In genomic region chr9:6413365-6414263, GRCh38 we compare ENCODE assay signal across 8 cellular contexts. TPM values are rescaled to one million over a fixed set of nuclear protein-coding genes. Genes with fewer than 3 reads are reported as not detected.
DNase-seq lines count a peak whose midpoint lies in the region; ATAC-seq, FAIRE-seq and TF ChIP-seq lines count a peak whose summit lies in the region.

No MANE protein-coding gene starts in this region.

- no peak for TF ChIP-seq CTCF in astrocyte (IDR thresholded peaks at IDR 0.05; ENCODE audit: insufficient read depth, low read depth, low read length)

- peaks cover 2% of the 10 kb centered on the region for H3K27me3 Mint-ChIP-seq in astrocyte (ENCODE audit: low read depth, unreplicated experiment)

- H3K27me3 ChIP-seq in astrocyte (ENCODE audit: insufficient read depth, low read length) (peaks cover 3% of the 10 kb centered on the region), iPS-15b (ENCODE audit: control insufficient read depth, insufficient read depth, low read length) (peaks cover 33% of the 10 kb centered on the region), skeletal muscle satellite cell (ENCODE audit: control insufficient read depth, insufficient read depth, low read length) (peaks cover 3% of the 10 kb centered on the region)

- H3K27ac Mint-ChIP-seq in astrocyte (ENCODE audit: unreplicated experiment) = peak overlapping the region; percentile 95

- H3K36me3 ChIP-seq in astrocyte (ENCODE audit: insufficient read depth, low read length) (no peaks in the 10 kb centered on the region), iPS-15b (ENCODE audit: control insufficient read depth, insufficient read depth, low read length) (peaks cover 2% of the 10 kb centered on the region), skeletal muscle satellite cell (ENCODE audit: insufficient read depth, low read length) (peaks cover 18% of the 10 kb centered on the region)

- no peaks in the 10 kb centered on the region for H3K36me3 Mint-ChIP-seq in astrocyte (ENCODE audit: low read depth, unreplicated experiment)

- no peaks in the 10 kb centered on the region for H3K9me3 Mint-ChIP-seq in astrocyte (ENCODE audit: unreplicated experiment)

- no peak for FAIRE-seq in astrocyte (lab: Jason Lieb, UNC)

- H4K20me1 ChIP-seq in astrocyte (ENCODE audit: insufficient read depth, low read length) = peaks cover 45% of the 10 kb centered on the region

- H3K4me2 ChIP-seq in astrocyte (ENCODE audit: low read length) = peak overlapping the region; percentile 85
- peak overlapping the region; percentile 81 for H3K4me2 ChIP-seq in skeletal muscle satellite cell (ENCODE audit: low read length)

- H3K4me1 ChIP-seq in astrocyte (ENCODE audit: insufficient read depth, low read length) (peaks cover 15% of the 10 kb centered on the region), iPS-15b (ENCODE audit: control insufficient read depth, insufficient read depth, low read length) (peaks cover 8% of the 10 kb centered on the region), skeletal muscle satellite cell (ENCODE audit: control insufficient read depth, insufficient read depth, low read length) (peaks cover 38% of the 10 kb centered on the region)

- H3K27ac ChIP-seq in astrocyte (ENCODE audit: low read depth, low read length) = peak overlapping the region; percentile 86

- H3K4me3 Mint-ChIP-seq in astrocyte (ENCODE audit: unreplicated experiment) = peak overlapping the region; percentile 83

- H3K9ac ChIP-seq in astrocyte (ENCODE audit: low read length) = peak overlapping the region; percentile 97
- peak overlapping the region; percentile 60 for H3K9ac ChIP-seq in iPS-15b (ENCODE audit: low read depth, low read length)
- H3K9ac ChIP-seq in skeletal muscle satellite cell (ENCODE audit: low read depth, low read length) = peak overlapping the region; percentile 98

- DNase-seq in AG20443 (ENCODE audit: low spot score) (peak; percentile 34), astrocyte (ENCODE audit: low read depth) (no peak), HuH-7 (ENCODE audit: low spot score) (no peak)

- peak overlapping the region; percentile 85 for H3K4me3 ChIP-seq in astrocyte (ENCODE audit: insufficient read depth, low read depth, low read length)
- peak overlapping the region; percentile 91 for H3K4me3 ChIP-seq in iPS-15b (ENCODE audit: low read depth, low read length)
- peak overlapping the region; percentile 99 for H3K4me3 ChIP-seq in skeletal muscle satellite cell (ENCODE audit: low read length)

- H2AFZ ChIP-seq in astrocyte (ENCODE audit: low read depth, low read length) = peak overlapping the region; percentile 95

- peak; percentile 10 for ATAC-seq in GM19043 (IDR thresholded peaks at IDR 0.05; ENCODE audit: low read depth, unreplicated experiment)
- ATAC-seq in HG03280 (IDR thresholded peaks at IDR 0.05; ENCODE audit: unreplicated experiment) = peak; percentile 6
- ATAC-seq in SK-N-SH treated with all-trans-retinoic acid at 6 μM for 48 hours = peak; percentile 49

- H3K79me2 ChIP-seq in astrocyte (ENCODE audit: insufficient read depth, low read length) = peaks cover 61% of the 10 kb centered on the region

- peaks cover 9% of the 10 kb centered on the region for H3K4me1 Mint-ChIP-seq in astrocyte (ENCODE audit: low read depth, unreplicated experiment)

- H3K9me3 ChIP-seq in astrocyte (ENCODE audit: insufficient read depth, low read depth, low read length) = no peaks in the 10 kb centered on the region
- H3K9me3 ChIP-seq in iPS-15b (ENCODE audit: control insufficient read depth, insufficient read depth, low read length) = no peaks in the 10 kb centered on the region
- no peaks in the 10 kb centered on the region for H3K9me3 ChIP-seq in skeletal muscle satellite cell (replicated peaks; ENCODE audit: low read length)

TF ChIP-seq in SK-N-SH treated with all-trans-retinoic acid at 6 μM for 48 hours, 23 proteins besides CTCF, POLR2A, EP300 and RAD21:
- TF ChIP-seq ZC3H10 (CRISPR knock-in tag; IDR thresholded peaks at IDR 0.05) (no peak), ZNF565 (CRISPR knock-in tag; conservative IDR thresholded peaks at IDR 0.05; ENCODE audit: low read depth) (no peak)

RNA-seq across cellular contexts. Expression of gene UHRF2, which starts 0.6 kb away (rescaled TPM):
- 36.4 and 37.4 TPM in 2 replicates for total RNA-seq in astrocyte
- total RNA-seq in skeletal muscle satellite cell (2012; rRNA removed) = 60.5 and 62.9 TPM in 2 replicates
